In the genomic region with DNA sequence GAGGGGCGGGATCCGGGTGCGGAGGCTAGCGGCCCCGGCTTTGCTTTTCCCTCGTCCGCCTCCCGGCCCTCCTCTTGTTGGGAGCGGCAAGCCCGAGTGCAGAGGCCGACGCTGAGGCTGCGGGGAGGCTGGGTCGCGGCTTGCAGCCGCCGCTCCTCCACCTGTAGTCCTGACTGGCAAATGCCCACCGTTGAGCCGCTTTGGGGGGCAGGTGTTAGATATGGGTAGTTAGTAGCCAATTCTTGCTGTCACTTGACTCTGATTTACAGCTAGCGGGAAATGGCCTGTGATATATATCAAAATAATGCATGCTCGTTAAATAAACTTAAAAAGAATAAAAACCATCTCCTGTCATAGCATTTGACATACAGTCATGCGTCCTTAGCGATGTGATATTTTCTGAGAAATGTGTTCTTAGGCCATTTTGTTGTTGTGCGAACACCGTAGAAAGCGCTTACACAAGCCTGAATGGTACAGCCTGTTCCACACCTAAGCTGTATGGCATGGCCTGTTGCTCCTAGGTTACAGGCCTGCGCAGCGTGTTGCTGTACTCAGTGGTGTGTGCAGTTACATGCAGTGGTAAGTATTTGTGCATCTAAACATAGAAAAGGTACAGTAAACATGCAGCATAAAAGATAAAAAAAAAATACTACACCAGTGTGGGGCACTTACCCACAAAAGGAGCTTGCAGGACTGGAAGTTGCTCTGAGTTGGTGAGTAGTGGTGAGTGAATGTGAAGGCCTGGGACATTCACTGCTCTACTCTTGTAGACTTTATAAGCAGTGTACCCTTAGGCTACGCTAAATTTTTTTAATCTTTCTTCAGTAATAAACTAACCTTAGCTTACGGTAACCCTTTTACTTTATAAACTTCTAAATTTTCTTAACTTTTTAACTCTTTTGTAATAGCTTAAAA, we compare ENCODE assay signal across 8 cellular contexts. TPM values are rescaled to one million over a fixed set of nuclear protein-coding genes. Genes with fewer than 3 reads are reported as not detected.
DNase-seq lines count a peak whose midpoint lies in the region; ATAC-seq, FAIRE-seq and TF ChIP-seq lines count a peak whose summit lies in the region.

No MANE protein-coding gene starts in this region.

- H3K4me1 ChIP-seq in esophagus squamous epithelium, result peaks cover 0 to 44% (median 15%) of the 10 kb centered on the region in 3 donors

- H3K9me3 ChIP-seq in esophagus squamous epithelium, result no peaks in the 10 kb centered on the region

- TF ChIP-seq CTCF in esophagus squamous epithelium (IDR thresholded peaks at IDR 0.05), result no peak

- H3K27ac Mint-ChIP-seq in naive thymus-derived CD8-positive, alpha-beta T cell, result peak overlapping the region; percentile 70 to 94 (median 92)

- no peaks in the 10 kb centered on the region for H3K27me3 Mint-ChIP-seq in naive thymus-derived CD8-positive, alpha-beta T cell

- 2 to 3% methylated on average over 13 to 17 of the region's 30 CpGs for WGBS in esophagus squamous epithelium, 2 donors

- peak overlapping the region; percentile 86 to 97 (median 90) for H3K4me3 Mint-ChIP-seq in naive thymus-derived CD8-positive, alpha-beta T cell

- peak overlapping the region; percentile 75 to 98 (median 94) for H3K4me3 ChIP-seq in esophagus squamous epithelium

- intact Hi-C loops in esophagus squamous epithelium (cut with DNase I), result loop anchor here (10.0 kb wide), 1 partner anchor 102 kb away; no protein-coding TSS in a partner anchor

- TF ChIP-seq POLR2A in GM12891 (IDR thresholded peaks at IDR 0.05; ENCODE audit: low read depth, low read length) (no peak), esophagus squamous epithelium (IDR thresholded peaks at IDR 0.05) (no peak)

- H3K36me3 Mint-ChIP-seq in naive thymus-derived CD8-positive, alpha-beta T cell, result peaks cover 0 to 26% (median 3%) of the 10 kb centered on the region in 3 donors

- peak; percentile 26 for FAIRE-seq in GM12891 (lab: Jason Lieb, UNC)

- no peaks in the 10 kb centered on the region for H3K9me3 Mint-ChIP-seq in naive thymus-derived CD8-positive, alpha-beta T cell

- DNase-seq in GM12891 (ENCODE audit: insufficient read length, low spot score) (no peak), esophagus squamous epithelium (lab: John Stamatoyannopoulos, UW) (no peak), occipital lobe (lab: John Stamatoyannopoulos, UW) (no peak), COLO668 (lab: John Stamatoyannopoulos, UW; ENCODE audit: unreplicated experiment) (no peak)
- DNase-seq in activated CD4-positive, alpha-beta T cell treated with anti-CD3 and anti-CD28 coated beads for 4 hours, result peak; percentile 5 to 19
- DNase-seq in naive thymus-derived CD8-positive, alpha-beta T cell, result peak in 7 of 10 donors; percentile 2 to 41 (median 20)

- peaks cover 0 to 34% (median 0%) of the 10 kb centered on the region in 3 donors for H3K36me3 ChIP-seq in esophagus squamous epithelium

- peak; percentile 29 for ATAC-seq in HG03196 (IDR thresholded peaks at IDR 0.05; ENCODE audit: unreplicated experiment)
- peak in 1 of 2 donors; percentile 18 for ATAC-seq in naive thymus-derived CD8-positive, alpha-beta T cell
- no peak for ATAC-seq in GM19397 (IDR thresholded peaks at IDR 0.05; ENCODE audit: unreplicated experiment)

- H3K4me1 Mint-ChIP-seq in naive thymus-derived CD8-positive, alpha-beta T cell, result peaks cover 8 to 47% (median 40%) of the 10 kb centered on the region in 4 donors

- peak overlapping the region; percentile 94 to 100 (median 98) for H3K27ac ChIP-seq in esophagus squamous epithelium

- POLR2A ChIA-PET in naive thymus-derived CD8-positive, alpha-beta T cell (lab: Charles Lee), result interaction anchor here (0.7 to 2.5 kb wide), 15 partner anchors 15 to 555 kb away, joined by 3 to 9 read pairs (median 5); a partner anchor contains a TSS

- no peaks in the 10 kb centered on the region for H3K27me3 ChIP-seq in esophagus squamous epithelium

TF ChIP-seq in GM12891, 5 proteins besides CTCF, POLR2A, EP300 and RAD21:
- TF ChIP-seq PAX5 (IDR thresholded peaks at IDR 0.05; ENCODE audit: insufficient read depth, low read length, severe bottlenecking), result no peak
- no peak for TF ChIP-seq SPI1 (IDR thresholded peaks at IDR 0.05; ENCODE audit: low read depth, low read length)
- no peak for TF ChIP-seq POLR2AphosphoS5 (IDR thresholded peaks at IDR 0.05; ENCODE audit: low read depth, low read length)
- TF ChIP-seq TAF1 (IDR thresholded peaks at IDR 0.05; ENCODE audit: low read depth, low read length), result no peak
- no peak for TF ChIP-seq POU2F2 (IDR thresholded peaks at IDR 0.05; ENCODE audit: low read depth, low read length)
TF ChIP-seq in GM12891: peak in this region for 0.

RNA-seq across cellular contexts. Expression of a gene that starts 0.9 kb away (rescaled TPM):
- 7.5 TPM for polyA plus RNA-seq in GM12891 (2012; ENCODE audit: low read depth, missing spikeins)
- total RNA-seq in esophagus squamous epithelium (10 to 100 TPM; 20.7 to 52.5 (median 27.0) TPM), occipital lobe (49.0 TPM)
- 100 to 1,000 TPM in 1 of 2 experiments, 10 to 100 TPM in 1; 98.6 to 101 TPM for total RNA-seq in naive thymus-derived CD8-positive, alpha-beta T cell
- polyA plus RNA-seq in naive thymus-derived CD8-positive, alpha-beta T cell, result 10 to 100 TPM; 17.8 to 33.2 (median 21.4) TPM

Comparison
In these comparisons a context has a peak if more than half of its experiments do, and no peak if none do; other contexts are left out.
1. DNase-seq: peak in activated CD4-positive, alpha-beta T cell treated with anti-CD3 and anti-CD28 coated beads for 4 hours (2 of 2) and naive thymus-derived CD8-positive, alpha-beta T cell (7 of 10); none in GM12891 (single experiment), esophagus squamous epithelium (single experiment), occipital lobe (single experiment) and COLO668 (single experiment).